ENCODE assay signal across 25 cellular contexts in genomic region chr13:96899946-96900345, GRCh38.
"Had no signal": no experiment of that assay in that cellular context is flagged by ENCODE, and none has a peak within 500 bp of the region (broad histone marks: within the 10 kb centered on the region; RNA-seq: fewer than 3 reads in every experiment).

No MANE protein-coding gene starts in this region.

- H3K27ac ChIP-seq: colonic mucosa, epithelial cell of prostate, esophagus squamous epithelium, gastrocnemius medialis, heart left ventricle, hepatocyte, left lung, lower lobe of right lung had no signal

- ATAC-seq: esophagus mucosa; gastrocnemius medialis; heart left ventricle; left cardiac atrium; left lung; left ventricle myocardium superior; lower lobe of right lung; mucosa of descending colon; naive thymus-derived CD8-positive, alpha-beta T cell had no signal

- H3K4me1 ChIP-seq: colonic mucosa, esophagus squamous epithelium, gastrocnemius medialis, left lung, lower lobe of right lung had no signal

- H3K36me3 ChIP-seq: colonic mucosa, esophagus squamous epithelium, gastrocnemius medialis, heart left ventricle, left lung, lower lobe of right lung had no signal

- H3K27me3 ChIP-seq: colonic mucosa, dorsolateral prefrontal cortex, esophagus squamous epithelium, gastrocnemius medialis, heart left ventricle, hepatocyte, left lung had no signal

- H3K36me3 Mint-ChIP-seq: mesothelial cell of epicardium had no signal

- H3K27ac Mint-ChIP-seq: dendritic cell treated with granulocyte-macrophage colony-stimulating factor and Interleukin-4, amounts not matched to agents 40 ng/mL and 50 ng/mL, for 4 days; mesothelial cell of epicardium; naive B cell; naive thymus-derived CD8-positive, alpha-beta T cell had no signal

- H3K9me3 ChIP-seq: colonic mucosa, esophagus squamous epithelium, gastrocnemius medialis, left lung, lower lobe of right lung, mucosa of descending colon had no signal

- H3K27me3 Mint-ChIP-seq: dendritic cell treated with granulocyte-macrophage colony-stimulating factor and Interleukin-4, amounts not matched to agents 40 ng/mL and 50 ng/mL, for 4 days; naive B cell had no signal

- DNase-seq: colonic mucosa; cortex of kidney; dorsolateral prefrontal cortex; effector CD4-positive, alpha-beta T cell; effector memory CD4-positive, alpha-beta T cell; erythroblast; esophagus squamous epithelium; foreskin fibroblast; foreskin melanocyte; gastrocnemius medialis; heart left ventricle; hypothalamus; left cardiac atrium; left lung; left ventricle myocardium superior; lower lobe of right lung; mesenchymal stem cell; mucosa of descending colon; naive B cell; naive thymus-derived CD8-positive, alpha-beta T cell had no signal

- H3K4me3 Mint-ChIP-seq: dendritic cell treated with granulocyte-macrophage colony-stimulating factor and Interleukin-4, amounts not matched to agents 40 ng/mL and 50 ng/mL, for 4 days; mesothelial cell of epicardium; naive B cell; naive thymus-derived CD8-positive, alpha-beta T cell had no signal

- H3K4me3 ChIP-seq: colonic mucosa, dorsolateral prefrontal cortex, esophagus squamous epithelium, gastrocnemius medialis, heart left ventricle, hepatocyte, left lung, lower lobe of right lung, mucosa of descending colon had no signal

- H3K4me1 Mint-ChIP-seq: naive B cell; naive thymus-derived CD8-positive, alpha-beta T cell had no signal
